Comparison of ENCODE assay signal across 28 cellular contexts in the genomic region with DNA sequence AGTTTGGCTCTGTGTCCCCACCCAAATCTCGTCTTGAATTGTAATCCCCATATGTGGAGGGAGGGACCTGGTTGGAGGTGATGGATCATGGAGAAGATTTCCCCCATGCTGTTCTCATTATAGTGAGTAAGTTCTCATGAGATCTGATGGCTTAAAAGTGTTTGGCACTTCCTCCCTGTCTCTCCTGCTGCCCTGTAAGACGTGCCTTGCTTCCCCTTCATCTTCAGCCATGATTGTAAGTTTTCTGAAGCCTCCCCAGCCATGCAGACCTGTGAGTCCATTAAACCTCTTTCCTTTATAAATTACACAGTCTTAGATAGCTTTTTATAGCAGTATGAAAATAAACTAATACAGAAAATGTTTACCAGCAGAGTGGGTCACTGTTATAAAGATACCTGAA.
"Had no signal": no experiment of that assay in that cellular context is flagged by ENCODE, and none has a peak within 500 bp of the region (broad histone marks: within the 10 kb centered on the region; RNA-seq: fewer than 3 reads in every experiment).

No MANE protein-coding gene starts in this region.

- ATAC-seq: effector memory CD8-positive, alpha-beta T cell; esophagus mucosa; foreskin keratinocyte; gastrocnemius medialis; gastroesophageal sphincter; heart left ventricle; heart right ventricle had no signal

- H3K27ac ChIP-seq: colonic mucosa, coronary artery, dorsolateral prefrontal cortex, epithelial cell of prostate, esophagus muscularis mucosa, esophagus squamous epithelium, foreskin keratinocyte, gastrocnemius medialis, gastroesophageal sphincter, heart left ventricle, heart right ventricle had no signal

- H3K36me3 ChIP-seq: colonic mucosa, esophagus muscularis mucosa, esophagus squamous epithelium, gastrocnemius medialis, gastroesophageal sphincter, heart left ventricle, heart right ventricle had no signal

- FAIRE-seq: colon, endometrium, endothelial cell of umbilical vein, frontal cortex had no signal

- H3K27me3 ChIP-seq: colonic mucosa, dorsolateral prefrontal cortex, esophagus muscularis mucosa, esophagus squamous epithelium, gastrocnemius medialis, gastroesophageal sphincter, heart left ventricle, heart right ventricle had no signal

- DNase-seq: colonic mucosa; cortex of kidney; dermis blood vessel endothelial cell; dorsolateral prefrontal cortex; effector CD4-positive, alpha-beta T cell; effector CD8-positive, alpha-beta T cell; effector memory CD4-positive, alpha-beta T cell; effector memory CD8-positive, alpha-beta T cell; endodermal cell; erythroblast; esophagus squamous epithelium; foreskin fibroblast; foreskin keratinocyte; foreskin melanocyte; gastrocnemius medialis; glutamatergic neuron; head of caudate nucleus; heart left ventricle; heart right ventricle had no signal

- H3K4me1 ChIP-seq: colonic mucosa, esophagus muscularis mucosa, esophagus squamous epithelium, foreskin keratinocyte, gastrocnemius medialis, gastroesophageal sphincter, heart left ventricle had no signal

- H3K9me3 ChIP-seq: colonic mucosa, esophagus squamous epithelium, gastrocnemius medialis, gastroesophageal sphincter had no signal

- H3K4me3 ChIP-seq: colonic mucosa, coronary artery, dorsolateral prefrontal cortex, esophagus muscularis mucosa, esophagus squamous epithelium, gastrocnemius medialis, gastroesophageal sphincter, heart left ventricle, heart right ventricle had no signal
